Comparison of ENCODE assay signal across 25 cellular contexts in the genomic region with DNA sequence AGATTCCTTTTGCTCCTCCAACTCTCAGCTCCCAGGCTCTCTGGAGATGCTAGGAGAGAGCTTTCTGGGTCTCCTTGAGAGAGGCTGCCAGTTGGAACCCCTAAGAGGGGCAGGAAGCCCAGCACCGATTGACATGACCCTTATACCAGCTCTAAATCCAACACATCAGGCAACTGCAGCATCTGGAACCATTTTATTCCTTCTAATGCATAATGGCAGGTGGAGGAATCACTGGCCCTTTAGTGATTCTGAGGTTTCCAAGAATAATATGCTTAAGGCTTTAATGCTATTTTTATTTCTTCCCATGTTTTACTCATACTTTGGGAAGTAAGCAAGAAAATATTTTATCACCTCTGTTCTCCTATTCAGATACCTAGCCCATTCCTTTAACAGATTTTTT.
"Had no signal": no experiment of that assay in that cellular context is flagged by ENCODE, and none has a peak within 500 bp of the region (broad histone marks: within the 10 kb centered on the region; RNA-seq: fewer than 3 reads in every experiment).

No MANE protein-coding gene starts in this region.

- H3K27ac ChIP-seq: colonic mucosa, epithelial cell of prostate, neutrophil, parathyroid adenoma, right lobe of liver, suprapubic skin, transverse colon, upper lobe of right lung, uterus had no signal

- H3K4me3 ChIP-seq: colonic mucosa, lower lobe of right lung, right lobe of liver, suprapubic skin, transverse colon, upper lobe of right lung, uterus had no signal

- H3K36me3 Mint-ChIP-seq: natural killer cell had no signal

- DNase-seq: colonic mucosa; effector CD8-positive, alpha-beta T cell; endodermal cell; foreskin melanocyte; glutamatergic neuron; left ventricle myocardium superior; lower lobe of right lung; natural killer cell; right lobe of liver; small intestine; stimulated activated CD4-positive, alpha-beta T cell treated with anti-CD3 and anti-CD28 coated beads, Interleukin-15, amount 100 ng/mL, for 24 hours; stimulated activated CD4-positive, alpha-beta T cell treated with anti-CD3 and anti-CD28 coated beads, Interleukin-2, amount 100 ng/mL, for 48 hours; stimulated activated CD8-positive, alpha-beta memory T cell treated with anti-CD3 and anti-CD28 coated beads, Interleukin-4, amount 100 ng/mL, for 48 hours; stimulated activated naive CD4-positive, alpha-beta T cell; stimulated activated naive CD8-positive, alpha-beta T cell treated with anti-CD3 and anti-CD28 coated beads, Interleukin-15, amount 100 ng/mL, for 72 hours; transverse colon; upper lobe of right lung; uterus had no signal

- ATAC-seq: esophagus mucosa; left ventricle myocardium superior; lower lobe of right lung; natural killer cell; right lobe of liver; stimulated activated naive CD8-positive, alpha-beta T cell treated with anti-CD3 and anti-CD28 coated beads, Interleukin-15, amount 100 ng/mL, for 72 hours; upper lobe of right lung had no signal

- H3K27ac Mint-ChIP-seq: dendritic cell treated with granulocyte-macrophage colony-stimulating factor and Interleukin-4, amounts not matched to agents 40 ng/mL and 50 ng/mL, for 4 days; endodermal cell; natural killer cell; progenitor cell of endocrine pancreas; stimulated activated naive CD8-positive, alpha-beta T cell treated with anti-CD3 and anti-CD28 coated beads, Interleukin-15, amount 100 ng/mL, for 72 hours had no signal

- H3K27me3 ChIP-seq: colonic mucosa, neutrophil, right lobe of liver, suprapubic skin, transverse colon, upper lobe of right lung, uterus had no signal

- H3K9me3 ChIP-seq: colonic mucosa, lower lobe of right lung, neutrophil, right lobe of liver, suprapubic skin, transverse colon, upper lobe of right lung, uterus had no signal

- H3K27me3 Mint-ChIP-seq: dendritic cell treated with granulocyte-macrophage colony-stimulating factor and Interleukin-4, amounts not matched to agents 40 ng/mL and 50 ng/mL, for 4 days; progenitor cell of endocrine pancreas; stimulated activated naive CD8-positive, alpha-beta T cell treated with anti-CD3 and anti-CD28 coated beads, Interleukin-15, amount 100 ng/mL, for 72 hours had no signal

- H3K9me3 Mint-ChIP-seq: dendritic cell treated with granulocyte-macrophage colony-stimulating factor and Interleukin-4, amounts not matched to agents 40 ng/mL and 50 ng/mL, for 4 days; natural killer cell; stimulated activated naive CD8-positive, alpha-beta T cell treated with anti-CD3 and anti-CD28 coated beads, Interleukin-15, amount 100 ng/mL, for 72 hours had no signal

- H3K4me3 Mint-ChIP-seq: dendritic cell treated with granulocyte-macrophage colony-stimulating factor and Interleukin-4, amounts not matched to agents 40 ng/mL and 50 ng/mL, for 4 days; endodermal cell; natural killer cell; stimulated activated naive CD8-positive, alpha-beta T cell treated with anti-CD3 and anti-CD28 coated beads, Interleukin-15, amount 100 ng/mL, for 72 hours had no signal

- H3K36me3 ChIP-seq: colonic mucosa, lower lobe of right lung, neutrophil, right lobe of liver, suprapubic skin, transverse colon, upper lobe of right lung, uterus had no signal

- H3K4me1 ChIP-seq: colonic mucosa, lower lobe of right lung, parathyroid adenoma, suprapubic skin, transverse colon, upper lobe of right lung, uterus had no signal
